ENCODE assay signal across 17 cellular contexts in genomic region chr1:229114315-229114714, GRCh38.
DNase-seq lines count a peak whose midpoint lies in the region; ATAC-seq and TF ChIP-seq lines count a peak whose summit lies in the region.
"Had no signal": no experiment of that assay in that cellular context is flagged by ENCODE, and none has a peak within 500 bp of the region (broad histone marks: within the 10 kb centered on the region; RNA-seq: fewer than 3 reads in every experiment).

No MANE protein-coding gene starts in this region.

- H3K27me3 ChIP-seq in fibroblast of lung (ENCODE audit: control insufficient read depth, insufficient read depth, low read length) (no peaks in the 10 kb centered on the region), sigmoid colon (no peaks in the 10 kb centered on the region)

- no peak overlapping the region for H2AFZ ChIP-seq in fibroblast of lung (ENCODE audit: low read length)

- no peak for TF ChIP-seq POLR2A in sigmoid colon (IDR thresholded peaks at IDR 0.05)

- DNase-seq in DMS 273 treated with DMSO at 0.1 percent for 48 hours (lab: John Stamatoyannopoulos, UW), result peak; percentile 9
- DNase-seq in NCI-H82 treated with DMSO at 0.1 percent for 48 hours (lab: John Stamatoyannopoulos, UW; ENCODE audit: unreplicated experiment), result peak; percentile 38
- peak; percentile 8 to 13 for DNase-seq in fibroblast of lung (ENCODE audit: low read depth in 2 of 2)
- DNase-seq in sigmoid colon, result peak; percentile 89
- DNase-seq in T-helper 9 cell, result no peak
- no peak for DNase-seq in central memory CD4-positive, alpha-beta T cell
- DNase-seq: activated CD4-positive, alpha-beta T cell treated with anti-CD3 and anti-CD28 coated beads for 4 hours; effector memory CD4-positive, alpha-beta T cell; left ventricle myocardium superior; naive B cell; NCI-H748 treated with DMSO at 0.1 percent for 48 hours; psoas muscle; stimulated activated CD4-positive, alpha-beta T cell treated with anti-CD3 and anti-CD28 coated beads, Interleukin-15, amount 100 ng/mL, for 24 hours; T1000 had no signal

- H3K4me3 ChIP-seq in fibroblast of lung (replicated peaks in 1 of 4; ENCODE audit: control extremely low read depth in 1 of 4, insufficient read depth in 1 of 4, low read depth in 3 of 4, low read length in 4 of 4) (no peak overlapping the region), sigmoid colon (no peak overlapping the region)
- H3K4me3 ChIP-seq: psoas muscle had no signal

- 30 to 33% methylated on average over 5 of the region's 5 CpGs for WGBS in sigmoid colon, 2 donors

- H3K9me3 ChIP-seq in fibroblast of lung (ENCODE audit: control insufficient read depth, insufficient read depth, low read depth, low read length) (no peaks in the 10 kb centered on the region), sigmoid colon (no peaks in the 10 kb centered on the region)
- H3K9me3 ChIP-seq: psoas muscle had no signal

- H3K4me2 ChIP-seq in fibroblast of lung (ENCODE audit: extremely low read depth, insufficient read depth, low read length), result no peak overlapping the region

- no peak for ATAC-seq in GM21423 (IDR thresholded peaks at IDR 0.05; ENCODE audit: unreplicated experiment)
- no peak for ATAC-seq in HG03045 (IDR thresholded peaks at IDR 0.05; ENCODE audit: unreplicated experiment)
- ATAC-seq: left ventricle myocardium superior, psoas muscle, Right ventricle myocardium inferior had no signal

- no peak for TF ChIP-seq CTCF in fibroblast of lung (conservative IDR thresholded peaks at IDR 0.05 in 1 of 2, IDR thresholded peaks at IDR 0.05 in 1 of 2; ENCODE audit: low read depth in 1 of 2, low read length in 2 of 2)
- TF ChIP-seq CTCF in sigmoid colon (IDR thresholded peaks at IDR 0.05), result no peak

- H3K27ac ChIP-seq in fibroblast of lung (ENCODE audit: insufficient read depth, low read length) (no peak overlapping the region), sigmoid colon (peak overlapping the region in 3 of 4 donors; percentile 59 to 86 (median 80))
- H3K27ac ChIP-seq: psoas muscle had no signal

- no peak overlapping the region for H3K9ac ChIP-seq in fibroblast of lung (ENCODE audit: insufficient read depth, low read length)

- H4K20me1 ChIP-seq in fibroblast of lung (ENCODE audit: control insufficient read depth, extremely low read depth, insufficient read depth, low read length), result no peaks in the 10 kb centered on the region

- H3K4me1 ChIP-seq in fibroblast of lung (ENCODE audit: control insufficient read depth, extremely low read depth, insufficient read depth, low read length) (no peaks in the 10 kb centered on the region), sigmoid colon (peaks cover 0 to 86% (median 60%) of the 10 kb centered on the region in 4 donors)
- H3K4me1 ChIP-seq: psoas muscle had no signal

- intact Hi-C loops in sigmoid colon (cut with DNase I), result loop anchor here (5.0 kb wide), 2 partner anchors 112 to 127 kb away; no protein-coding TSS in a partner anchor

- peak; percentile 45 to 92 (median 72) for TF ChIP-seq EP300 in sigmoid colon (IDR thresholded peaks at IDR 0.05)

- H3K36me3 ChIP-seq in fibroblast of lung (ENCODE audit: control insufficient read depth, insufficient read depth, low read length) (no peaks in the 10 kb centered on the region), sigmoid colon (no peaks in the 10 kb centered on the region)

- no peaks in the 10 kb centered on the region for H3K79me2 ChIP-seq in fibroblast of lung (ENCODE audit: control insufficient read depth, insufficient read depth, low read length)

Comparison
In these comparisons a context has a peak if more than half of its experiments do, and no peak if none do; other contexts are left out.
1. DNase-seq: peak in DMS 273 treated with DMSO at 0.1 percent for 48 hours (single experiment), NCI-H82 treated with DMSO at 0.1 percent for 48 hours (single experiment), fibroblast of lung (2 of 2) and sigmoid colon (single experiment); none in T-helper 9 cell (single experiment) and central memory CD4-positive, alpha-beta T cell (single experiment).